Comparison of ENCODE assay signal across 1 cellular context in the genomic region with DNA sequence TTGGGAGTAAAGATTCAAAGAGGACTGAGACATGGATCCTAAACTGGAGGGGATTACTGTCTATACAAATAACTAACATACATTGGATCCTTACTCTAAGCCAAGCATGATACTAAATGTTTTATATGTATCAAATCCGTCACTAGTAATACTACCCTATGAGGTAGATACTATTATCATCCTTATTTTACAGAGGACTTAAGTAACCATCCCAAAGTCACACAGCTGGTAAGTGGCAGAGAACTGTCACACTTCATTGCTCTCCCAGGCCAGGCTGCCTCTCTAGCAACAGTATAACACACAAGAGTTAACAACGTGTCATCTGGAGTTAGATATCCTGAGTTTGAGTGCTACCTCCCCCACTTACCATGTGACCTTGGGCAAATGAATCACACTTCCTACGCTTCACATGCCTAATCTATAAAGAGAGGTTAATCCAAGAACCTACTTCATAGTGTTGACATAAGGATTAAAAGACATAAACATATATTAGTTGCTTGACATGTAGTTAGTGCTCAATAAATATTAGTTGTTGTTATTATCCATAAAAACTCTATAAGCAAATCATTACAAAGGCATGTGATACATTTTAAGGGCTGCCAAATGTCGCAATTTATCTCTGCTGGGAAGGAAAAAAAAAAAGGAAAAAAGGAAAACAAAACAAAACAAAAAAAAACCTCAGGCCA.
TF ChIP-seq lines count a peak whose summit lies in the region.

No MANE protein-coding gene starts in this region.

TF ChIP-seq in K562, 482 proteins besides CTCF, POLR2A, EP300 and RAD21 (continued from another document and continues in another):
- no peak for TF ChIP-seq ZBTB2 (IDR thresholded peaks at IDR 0.05)
- no peak for TF ChIP-seq KHSRP (IDR thresholded peaks at IDR 0.05)
- TF ChIP-seq, protein P1, sequence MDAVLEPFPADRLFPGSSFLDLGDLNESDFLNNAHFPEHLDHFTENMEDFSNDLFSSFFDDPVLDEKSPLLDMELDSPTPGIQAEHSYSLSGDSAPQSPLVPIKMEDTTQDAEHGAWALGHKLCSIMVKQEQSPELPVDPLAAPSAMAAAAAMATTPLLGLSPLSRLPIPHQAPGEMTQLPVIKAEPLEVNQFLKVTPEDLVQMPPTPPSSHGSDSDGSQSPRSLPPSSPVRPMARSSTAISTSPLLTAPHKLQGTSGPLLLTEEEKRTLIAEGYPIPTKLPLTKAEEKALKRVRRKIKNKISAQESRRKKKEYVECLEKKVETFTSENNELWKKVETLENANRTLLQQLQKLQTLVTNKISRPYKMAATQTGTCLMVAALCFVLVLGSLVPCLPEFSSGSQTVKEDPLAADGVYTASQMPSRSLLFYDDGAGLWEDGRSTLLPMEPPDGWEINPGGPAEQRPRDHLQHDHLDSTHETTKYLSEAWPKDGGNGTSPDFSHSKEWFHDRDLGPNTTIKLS (IDR thresholded peaks at IDR 0.05; ENCODE audit: borderline replicate concordance, low read depth), result no peak
- no peak for TF ChIP-seq PRDM10 (IDR thresholded peaks at IDR 0.05; ENCODE audit: partially characterized antibody)
- no peak for TF ChIP-seq NUFIP1 (IDR thresholded peaks at IDR 0.05; ENCODE audit: partially characterized antibody)
- TF ChIP-seq TAF9B (IDR thresholded peaks at IDR 0.05; ENCODE audit: partially characterized antibody), result no peak
- TF ChIP-seq, protein P2, sequence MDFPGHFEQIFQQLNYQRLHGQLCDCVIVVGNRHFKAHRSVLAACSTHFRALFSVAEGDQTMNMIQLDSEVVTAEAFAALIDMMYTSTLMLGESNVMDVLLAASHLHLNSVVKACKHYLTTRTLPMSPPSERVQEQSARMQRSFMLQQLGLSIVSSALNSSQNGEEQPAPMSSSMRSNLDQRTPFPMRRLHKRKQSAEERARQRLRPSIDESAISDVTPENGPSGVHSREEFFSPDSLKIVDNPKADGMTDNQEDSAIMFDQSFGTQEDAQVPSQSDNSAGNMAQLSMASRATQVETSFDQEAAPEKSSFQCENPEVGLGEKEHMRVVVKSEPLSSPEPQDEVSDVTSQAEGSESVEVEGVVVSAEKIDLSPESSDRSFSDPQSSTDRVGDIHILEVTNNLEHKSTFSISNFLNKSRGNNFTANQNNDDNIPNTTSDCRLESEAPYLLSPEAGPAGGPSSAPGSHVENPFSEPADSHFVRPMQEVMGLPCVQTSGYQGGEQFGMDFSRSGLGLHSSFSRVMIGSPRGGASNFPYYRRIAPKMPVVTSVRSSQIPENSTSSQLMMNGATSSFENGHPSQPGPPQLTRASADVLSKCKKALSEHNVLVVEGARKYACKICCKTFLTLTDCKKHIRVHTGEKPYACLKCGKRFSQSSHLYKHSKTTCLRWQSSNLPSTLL (IDR thresholded peaks at IDR 0.05), result no peak
- TF ChIP-seq RAD51 (IDR thresholded peaks at IDR 0.05; ENCODE audit: borderline replicate concordance, low read depth), result peak; percentile 72
- TF ChIP-seq POLR2AphosphoS2 (IDR thresholded peaks at IDR 0.05; ENCODE audit: low read length), result no peak
- no peak for TF ChIP-seq MCM2 (IDR thresholded peaks at IDR 0.05; ENCODE audit: low read depth)
- no peak for TF ChIP-seq PCBP1 (IDR thresholded peaks at IDR 0.05; ENCODE audit: low read depth, low read length, poor library complexity, severe bottlenecking)
- TF ChIP-seq, protein P3, sequence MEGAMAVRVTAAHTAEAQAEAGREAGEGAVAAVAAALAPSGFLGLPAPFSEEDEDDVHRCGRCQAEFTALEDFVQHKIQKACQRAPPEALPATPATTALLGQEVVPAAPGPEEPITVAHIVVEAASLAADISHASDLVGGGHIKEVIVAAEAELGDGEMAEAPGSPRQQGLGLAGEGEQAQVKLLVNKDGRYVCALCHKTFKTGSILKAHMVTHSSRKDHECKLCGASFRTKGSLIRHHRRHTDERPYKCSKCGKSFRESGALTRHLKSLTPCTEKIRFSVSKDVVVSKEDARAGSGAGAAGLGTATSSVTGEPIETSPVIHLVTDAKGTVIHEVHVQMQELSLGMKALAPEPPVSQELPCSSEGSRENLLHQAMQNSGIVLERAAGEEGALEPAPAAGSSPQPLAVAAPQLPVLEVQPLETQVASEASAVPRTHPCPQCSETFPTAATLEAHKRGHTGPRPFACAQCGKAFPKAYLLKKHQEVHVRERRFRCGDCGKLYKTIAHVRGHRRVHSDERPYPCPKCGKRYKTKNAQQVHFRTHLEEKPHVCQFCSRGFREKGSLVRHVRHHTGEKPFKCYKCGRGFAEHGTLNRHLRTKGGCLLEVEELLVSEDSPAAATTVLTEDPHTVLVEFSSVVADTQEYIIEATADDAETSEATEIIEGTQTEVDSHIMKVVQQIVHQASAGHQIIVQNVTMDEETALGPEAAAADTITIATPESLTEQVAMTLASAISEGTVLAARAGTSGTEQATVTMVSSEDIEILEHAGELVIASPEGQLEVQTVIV (CRISPR knock-in tag; IDR thresholded peaks at IDR 0.05; ENCODE audit: borderline replicate concordance), result no peak
- no peak for TF ChIP-seq ZC3H8 (IDR thresholded peaks at IDR 0.05)
- no peak for TF ChIP-seq TGIF2 (CRISPR knock-in tag; IDR thresholded peaks at IDR 0.05)
- TF ChIP-seq SRSF9 (IDR thresholded peaks at IDR 0.05; ENCODE audit: borderline replicate concordance, low read depth, low read length), result no peak
- TF ChIP-seq POLR2B (IDR thresholded peaks at IDR 0.05; ENCODE audit: low read depth, partially characterized antibody), result no peak
- no peak for TF ChIP-seq SETDB1 (IDR thresholded peaks at IDR 0.05; ENCODE audit: low read length)
- TF ChIP-seq BCOR (IDR thresholded peaks at IDR 0.05), result no peak
- TF ChIP-seq ZNF239 (CRISPR knock-in tag; IDR thresholded peaks at IDR 0.05), result no peak
- TF ChIP-seq ZNF212 (CRISPR knock-in tag; IDR thresholded peaks at IDR 0.05), result no peak
- no peak for TF ChIP-seq THRB (CRISPR knock-in tag; conservative IDR thresholded peaks at IDR 0.05)
- no peak for TF ChIP-seq MECOM (CRISPR knock-in tag; IDR thresholded peaks at IDR 0.05)
- TF ChIP-seq, protein P4, sequence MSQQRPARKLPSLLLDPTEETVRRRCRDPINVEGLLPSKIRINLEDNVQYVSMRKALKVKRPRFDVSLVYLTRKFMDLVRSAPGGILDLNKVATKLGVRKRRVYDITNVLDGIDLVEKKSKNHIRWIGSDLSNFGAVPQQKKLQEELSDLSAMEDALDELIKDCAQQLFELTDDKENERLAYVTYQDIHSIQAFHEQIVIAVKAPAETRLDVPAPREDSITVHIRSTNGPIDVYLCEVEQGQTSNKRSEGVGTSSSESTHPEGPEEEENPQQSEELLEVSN (IDR thresholded peaks at IDR 0.05; ENCODE audit: borderline replicate concordance in 1 of 2, extremely low read depth in 1 of 2, insufficient read depth in 1 of 2, insufficient read length in 1 of 2, low read depth in 1 of 2, low read length in 1 of 2, poor library complexity in 1 of 2, severe bottlenecking in 1 of 2), result no peak
- TF ChIP-seq TCF7L2 (IDR thresholded peaks at IDR 0.05; ENCODE audit: low read depth, low read length), result no peak
- TF ChIP-seq, protein P5, sequence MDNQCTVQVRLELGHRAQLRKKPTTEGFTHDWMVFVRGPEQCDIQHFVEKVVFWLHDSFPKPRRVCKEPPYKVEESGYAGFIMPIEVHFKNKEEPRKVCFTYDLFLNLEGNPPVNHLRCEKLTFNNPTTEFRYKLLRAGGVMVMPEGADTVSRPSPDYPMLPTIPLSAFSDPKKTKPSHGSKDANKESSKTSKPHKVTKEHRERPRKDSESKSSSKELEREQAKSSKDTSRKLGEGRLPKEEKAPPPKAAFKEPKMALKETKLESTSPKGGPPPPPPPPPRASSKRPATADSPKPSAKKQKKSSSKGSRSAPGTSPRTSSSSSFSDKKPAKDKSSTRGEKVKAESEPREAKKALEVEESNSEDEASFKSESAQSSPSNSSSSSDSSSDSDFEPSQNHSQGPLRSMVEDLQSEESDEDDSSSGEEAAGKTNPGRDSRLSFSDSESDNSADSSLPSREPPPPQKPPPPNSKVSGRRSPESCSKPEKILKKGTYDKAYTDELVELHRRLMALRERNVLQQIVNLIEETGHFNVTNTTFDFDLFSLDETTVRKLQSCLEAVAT (IDR thresholded peaks at IDR 0.05), result no peak
- TF ChIP-seq CHD4 (IDR thresholded peaks at IDR 0.05; ENCODE audit: insufficient read depth, insufficient replicate concordance, low read depth, low read length, poor library complexity, severe bottlenecking), result no peak
- TF ChIP-seq ZNF445 (CRISPR knock-in tag; IDR thresholded peaks at IDR 0.05; ENCODE audit: low read depth), result no peak
- TF ChIP-seq CBFA2T3 (IDR thresholded peaks at IDR 0.05), result peak; percentile 69
- TF ChIP-seq NBN (IDR thresholded peaks at IDR 0.05; ENCODE audit: low read depth), result no peak
- TF ChIP-seq, protein P6, sequence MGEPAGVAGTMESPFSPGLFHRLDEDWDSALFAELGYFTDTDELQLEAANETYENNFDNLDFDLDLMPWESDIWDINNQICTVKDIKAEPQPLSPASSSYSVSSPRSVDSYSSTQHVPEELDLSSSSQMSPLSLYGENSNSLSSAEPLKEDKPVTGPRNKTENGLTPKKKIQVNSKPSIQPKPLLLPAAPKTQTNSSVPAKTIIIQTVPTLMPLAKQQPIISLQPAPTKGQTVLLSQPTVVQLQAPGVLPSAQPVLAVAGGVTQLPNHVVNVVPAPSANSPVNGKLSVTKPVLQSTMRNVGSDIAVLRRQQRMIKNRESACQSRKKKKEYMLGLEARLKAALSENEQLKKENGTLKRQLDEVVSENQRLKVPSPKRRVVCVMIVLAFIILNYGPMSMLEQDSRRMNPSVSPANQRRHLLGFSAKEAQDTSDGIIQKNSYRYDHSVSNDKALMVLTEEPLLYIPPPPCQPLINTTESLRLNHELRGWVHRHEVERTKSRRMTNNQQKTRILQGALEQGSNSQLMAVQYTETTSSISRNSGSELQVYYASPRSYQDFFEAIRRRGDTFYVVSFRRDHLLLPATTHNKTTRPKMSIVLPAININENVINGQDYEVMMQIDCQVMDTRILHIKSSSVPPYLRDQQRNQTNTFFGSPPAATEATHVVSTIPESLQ (CRISPR knock-in tag; IDR thresholded peaks at IDR 0.05), result no peak
- peak; percentile 42; the same call in 1 of the 2 replicates for TF ChIP-seq LEF1 (IDR thresholded peaks at IDR 0.05)
- no peak for TF ChIP-seq STAT5A (IDR thresholded peaks at IDR 0.05; ENCODE audit: borderline replicate concordance, low read length)
- TF ChIP-seq ZNF121 (CRISPR knock-in tag; conservative IDR thresholded peaks at IDR 0.05), result no peak
- TF ChIP-seq CXXC5 (CRISPR knock-in tag; IDR thresholded peaks at IDR 0.05), result peak; percentile 22; the same call in 1 of the 2 replicates
- no peak for TF ChIP-seq EWSR1 (IDR thresholded peaks at IDR 0.05; ENCODE audit: borderline replicate concordance, low read depth, partially characterized antibody)
- TF ChIP-seq ZNF740 (CRISPR knock-in tag; IDR thresholded peaks at IDR 0.05), result no peak
- no peak for TF ChIP-seq ZNF740 (tag; IDR thresholded peaks at IDR 0.05)
- no peak for TF ChIP-seq HNRNPL (IDR thresholded peaks at IDR 0.05; ENCODE audit: low read depth, low read length)
- TF ChIP-seq DLX4 (CRISPR knock-in tag; IDR thresholded peaks at IDR 0.05), result no peak
- no peak for TF ChIP-seq EHMT2 (IDR thresholded peaks at IDR 0.05)
- TF ChIP-seq NCOR1 (IDR thresholded peaks at IDR 0.05), result peak; percentile 51
- TF ChIP-seq PHF8 (IDR thresholded peaks at IDR 0.05; ENCODE audit: borderline replicate concordance, low read length), result no peak
